ENCODE assay signal across 16 cellular contexts in genomic region chr6:12147557-12148316, GRCh38.
A peak's percentile ranks its signal among the peaks of the same experiment; 100 is the strongest.
DNase-seq lines count a peak whose midpoint lies in the region; ATAC-seq, FAIRE-seq and TF ChIP-seq lines count a peak whose summit lies in the region.
"Had no signal": no experiment of that assay in that cellular context is flagged by ENCODE, and none has a peak within 500 bp of the region (broad histone marks: within the 10 kb centered on the region; RNA-seq: fewer than 3 reads in every experiment).

No MANE protein-coding gene starts in this region.

- H3K9me3 ChIP-seq in keratinocyte (ENCODE audit: control insufficient read depth, low read depth, low read length): no peaks in the 10 kb centered on the region
- H3K9me3 ChIP-seq: mucosa of descending colon, tibial nerve had no signal

- H3K79me2 ChIP-seq in keratinocyte (ENCODE audit: control insufficient read depth, insufficient read depth, low read length): no peaks in the 10 kb centered on the region

- peak overlapping the region; percentile 54 for H3K27ac ChIP-seq in keratinocyte (ENCODE audit: control insufficient read depth, insufficient read depth, low read length)
- H3K27ac ChIP-seq: tibial nerve had no signal

- no peaks in the 10 kb centered on the region for H3K36me3 ChIP-seq in keratinocyte (ENCODE audit: control insufficient read depth in 2 of 2, extremely low read depth in 1 of 2, insufficient read depth in 2 of 2, low read length in 2 of 2)
- H3K36me3 ChIP-seq: tibial nerve had no signal

- no peak overlapping the region for H3K4me3 Mint-ChIP-seq in stimulated activated naive CD8-positive, alpha-beta T cell treated with anti-CD3 and anti-CD28 coated beads, Interleukin-15, amount 100 ng/mL, for 72 hours
- no peak overlapping the region for H3K4me3 Mint-ChIP-seq in activated naive CD8-positive, alpha-beta T cell treated with anti-CD3 and anti-CD28 coated beads, Interleukin-2, amount 50 U/mL, for 24 hours
- H3K4me3 Mint-ChIP-seq: B cell; effector memory CD8-positive, alpha-beta T cell had no signal

- H3K9me1 ChIP-seq in keratinocyte (ENCODE audit: control insufficient read depth, extremely low read depth, insufficient read depth, low read length): no peaks in the 10 kb centered on the region

- peaks cover 13% of the 10 kb centered on the region for H3K36me3 Mint-ChIP-seq in activated naive CD8-positive, alpha-beta T cell treated with anti-CD3 and anti-CD28 coated beads, Interleukin-2, amount 50 U/mL, for 24 hours (ENCODE audit: low read depth)

- peak overlapping the region; percentile 21 to 38 for H3K27ac Mint-ChIP-seq in stimulated activated naive CD8-positive, alpha-beta T cell treated with anti-CD3 and anti-CD28 coated beads, Interleukin-15, amount 100 ng/mL, for 72 hours
- peak overlapping the region; percentile 8 for H3K27ac Mint-ChIP-seq in activated naive CD8-positive, alpha-beta T cell treated with anti-CD3 and anti-CD28 coated beads, Interleukin-2, amount 50 U/mL, for 24 hours

- dilution Hi-C loops in keratinocyte (cut with MboI; ENCODE audit: extremely low pct_ligation_motif_present, low sequenced_read_pairs): no loop called here

- FAIRE-seq in keratinocyte (lab: Jason Lieb, UNC): no peak

- peaks cover 15% of the 10 kb centered on the region for H3K4me1 ChIP-seq in keratinocyte (ENCODE audit: control insufficient read depth, extremely low read depth, insufficient read depth, low read length)

- ATAC-seq in stimulated activated naive CD8-positive, alpha-beta T cell treated with anti-CD3 and anti-CD28 coated beads, Interleukin-15, amount 100 ng/mL, for 72 hours: no peak
- no peak for ATAC-seq in stimulated activated naive CD8-positive, alpha-beta T cell treated with anti-CD3 and anti-CD28 coated beads, Interleukin-15, Interleukin-2, amounts not matched to agents 100 U/mL and 50 U/mL, for 24 hours
- no peak for ATAC-seq in activated naive CD8-positive, alpha-beta T cell treated with anti-CD3 and anti-CD28 coated beads, Interleukin-2, amount 50 U/mL, for 24 hours
- ATAC-seq in GM21786 (IDR thresholded peaks at IDR 0.05; ENCODE audit: unreplicated experiment) (no peak), GM18858 (IDR thresholded peaks at IDR 0.05; ENCODE audit: unreplicated experiment) (no peak)
- ATAC-seq: effector memory CD8-positive, alpha-beta T cell; mucosa of descending colon; right cardiac atrium had no signal

- H3K9ac ChIP-seq in keratinocyte (ENCODE audit: control insufficient read depth, extremely low read depth, insufficient read depth, low read length): no peak overlapping the region

- no peaks in the 10 kb centered on the region for H3K27me3 ChIP-seq in keratinocyte (ENCODE audit: control insufficient read depth, extremely low read depth, insufficient read depth, low read length)
- H3K27me3 ChIP-seq: tibial nerve had no signal

- no peaks in the 10 kb centered on the region for H3K27me3 Mint-ChIP-seq in stimulated activated naive CD8-positive, alpha-beta T cell treated with anti-CD3 and anti-CD28 coated beads, Interleukin-15, amount 100 ng/mL, for 72 hours
- H3K27me3 Mint-ChIP-seq in activated naive CD8-positive, alpha-beta T cell treated with anti-CD3 and anti-CD28 coated beads, Interleukin-2, amount 50 U/mL, for 24 hours: no peaks in the 10 kb centered on the region
- H3K27me3 Mint-ChIP-seq: B cell; effector memory CD8-positive, alpha-beta T cell had no signal

- H4K20me1 ChIP-seq in keratinocyte (ENCODE audit: control insufficient read depth, extremely low read depth, insufficient read depth, low read length): no peaks in the 10 kb centered on the region

- H2AFZ ChIP-seq in keratinocyte (ENCODE audit: control insufficient read depth, low read length): no peak overlapping the region

- TF ChIP-seq CTCF in keratinocyte (optimal IDR thresholded peaks at IDR 0.05 in 1 of 3, IDR thresholded peaks at IDR 0.05 in 1 of 3, conservative IDR thresholded peaks at IDR 0.05 in 1 of 3; ENCODE audit: extremely low read depth in 1 of 3, insufficient read depth in 2 of 3, low read length in 3 of 3): no peak

- DNase-seq in stimulated activated naive CD8-positive, alpha-beta T cell treated with anti-CD3 and anti-CD28 coated beads, Interleukin-15, amount 100 ng/mL, for 72 hours: no peak
- no peak for DNase-seq in stimulated activated naive CD8-positive, alpha-beta T cell treated with anti-CD3 and anti-CD28 coated beads, Interleukin-15, Interleukin-2, amounts not matched to agents 100 U/mL and 50 U/mL, for 24 hours
- DNase-seq in activated naive CD8-positive, alpha-beta T cell treated with anti-CD3 and anti-CD28 coated beads, Interleukin-2, amount 50 U/mL, for 24 hours: no peak
- DNase-seq in keratinocyte (ENCODE audit: low read depth, low spot score) (no peak), occipital lobe (lab: John Stamatoyannopoulos, UW) (no peak), amniotic stem cell (lab: John Stamatoyannopoulos, UW) (no peak)
- DNase-seq: activated naive CD4-positive, alpha-beta T cell; effector memory CD8-positive, alpha-beta T cell; GF-D8; mucosa of descending colon; NCI-H1105 treated with DMSO at 0.1 percent for 48 hours; right cardiac atrium had no signal

- H3K4me2 ChIP-seq in keratinocyte (ENCODE audit: control insufficient read depth, extremely low read depth, insufficient read depth, low read depth, low read length): no peak overlapping the region

- H3K4me3 ChIP-seq in keratinocyte (ENCODE audit: control insufficient read depth in 2 of 3, extremely low read depth in 1 of 3, insufficient read depth in 2 of 3, low read depth in 1 of 3, low read length in 3 of 3): no peak overlapping the region
- H3K4me3 ChIP-seq: mucosa of descending colon, tibial nerve had no signal

- H3K9me3 Mint-ChIP-seq in stimulated activated naive CD8-positive, alpha-beta T cell treated with anti-CD3 and anti-CD28 coated beads, Interleukin-15, amount 100 ng/mL, for 72 hours: no peaks in the 10 kb centered on the region
- H3K9me3 Mint-ChIP-seq in activated naive CD8-positive, alpha-beta T cell treated with anti-CD3 and anti-CD28 coated beads, Interleukin-2, amount 50 U/mL, for 24 hours: no peaks in the 10 kb centered on the region
- H3K9me3 Mint-ChIP-seq: effector memory CD8-positive, alpha-beta T cell had no signal

- H3K4me1 Mint-ChIP-seq in stimulated activated naive CD8-positive, alpha-beta T cell treated with anti-CD3 and anti-CD28 coated beads, Interleukin-15, amount 100 ng/mL, for 72 hours: peaks cover 25% of the 10 kb centered on the region
- peaks cover 19% of the 10 kb centered on the region for H3K4me1 Mint-ChIP-seq in activated naive CD8-positive, alpha-beta T cell treated with anti-CD3 and anti-CD28 coated beads, Interleukin-2, amount 50 U/mL, for 24 hours
